In the genomic region with DNA sequence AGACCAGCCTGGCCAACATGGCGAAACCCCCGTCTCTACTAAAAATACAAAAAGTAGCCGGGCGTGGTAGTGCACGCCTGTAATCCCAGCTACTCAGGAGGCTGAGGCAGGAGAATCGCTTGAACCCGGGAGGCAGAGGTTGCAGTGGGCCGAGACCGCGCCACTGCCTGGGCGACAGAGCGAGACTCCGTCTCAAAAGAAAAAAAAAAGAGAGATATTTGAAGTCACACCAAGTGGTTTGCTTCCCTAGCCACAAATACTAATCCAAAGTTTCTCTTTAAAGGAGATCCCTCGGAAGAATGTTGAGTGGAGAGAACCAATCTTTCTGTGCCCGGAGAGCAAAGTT, we compare ENCODE assay signal across 1 cellular context.
TF ChIP-seq lines count a peak whose summit lies in the region.

No MANE protein-coding gene starts in this region.

TF ChIP-seq in HEK293T, 16 proteins besides CTCF, POLR2A, EP300 and RAD21:
- TF ChIP-seq L3MBTL2 (conservative IDR thresholded peaks at IDR 0.05), result peak; percentile 69; the same call in 1 of the 2 replicates
